In the genomic region with DNA sequence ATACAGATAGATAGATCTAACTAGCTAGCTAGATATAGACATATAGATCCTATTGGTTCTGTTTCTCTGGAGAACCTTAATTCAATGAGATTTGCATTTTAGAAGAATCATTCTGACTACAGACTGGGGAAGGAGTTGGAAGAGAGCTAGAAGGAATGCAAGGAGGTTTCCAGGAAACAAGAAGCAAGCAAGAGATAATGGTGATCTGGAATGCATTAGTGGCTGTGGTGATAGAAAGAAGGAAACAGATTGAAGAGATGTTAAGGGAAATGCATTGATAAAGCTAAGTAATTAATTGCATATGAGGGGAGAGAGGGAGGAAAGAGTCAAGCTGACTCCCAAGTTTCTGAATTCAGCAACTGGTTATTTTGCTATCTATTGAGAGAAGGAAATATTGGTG, we compare ENCODE assay signal across 1 cellular context.
TF ChIP-seq lines count a peak whose summit lies in the region.

No MANE protein-coding gene starts in this region.

TF ChIP-seq in SK-N-SH, 30 proteins besides CTCF, POLR2A, EP300 and RAD21 (continued from another document):
- TF ChIP-seq IRF3 (IDR thresholded peaks at IDR 0.05; ENCODE audit: low read depth, low read length), result no peak
- TF ChIP-seq TCF12 (IDR thresholded peaks at IDR 0.05), result no peak
- no peak for TF ChIP-seq YY1 (IDR thresholded peaks at IDR 0.05; ENCODE audit: low read depth)
- TF ChIP-seq RFX5 (IDR thresholded peaks at IDR 0.05; ENCODE audit: low read length), result no peak
- TF ChIP-seq PBX3 (IDR thresholded peaks at IDR 0.05), result no peak
